8 cellular contexts compared by ENCODE assay signal in the genomic region with DNA sequence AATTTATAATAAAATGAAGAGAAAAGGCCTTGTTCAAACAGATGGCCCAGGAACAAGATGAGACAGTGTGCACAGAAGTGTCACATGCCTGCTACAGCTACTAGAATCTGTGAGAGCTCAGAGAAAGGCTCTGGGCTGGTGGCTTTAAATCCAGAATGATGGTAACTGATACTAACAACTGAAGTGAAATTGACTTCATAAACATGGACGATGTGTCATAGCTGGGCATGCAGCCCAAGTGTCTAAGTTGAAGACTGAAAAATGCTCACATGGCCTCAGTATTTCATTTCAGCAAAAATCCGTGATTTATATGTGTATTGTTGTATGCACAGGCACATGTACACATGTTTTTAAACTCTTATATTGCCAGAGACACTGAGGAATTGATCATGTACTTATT.
DNase-seq lines count a peak whose midpoint lies in the region; ATAC-seq and TF ChIP-seq lines count a peak whose summit lies in the region.

No MANE protein-coding gene starts in this region.

- CTCF ChIA-PET in OCI-LY7 (lab: Charles Lee; ENCODE audit: unreplicated experiment): no interaction called here

- H3K9me2 ChIP-seq in OCI-LY7 (ENCODE audit: insufficient read depth, low read length): no peaks in the 10 kb centered on the region

- POLR2A ChIA-PET in OCI-LY7 (lab: Charles Lee): no interaction called here

- peaks cover 7% of the 10 kb centered on the region for H3K4me1 ChIP-seq in OCI-LY7 (ENCODE audit: insufficient read depth, low read length, poor library complexity, severe bottlenecking)
- H3K4me1 ChIP-seq in fibroblast of lung (ENCODE audit: control insufficient read depth, extremely low read depth, insufficient read depth, low read length): peaks cover 6% of the 10 kb centered on the region
- peaks cover 53% of the 10 kb centered on the region for H3K4me1 ChIP-seq in psoas muscle
- H3K4me1 ChIP-seq in gastroesophageal sphincter: peaks cover 0 to 17% (median 2%) of the 10 kb centered on the region in 3 donors

- H3K9ac ChIP-seq in fibroblast of lung (ENCODE audit: insufficient read depth, low read length): no peak overlapping the region

- TF ChIP-seq EP300 in gastroesophageal sphincter (IDR thresholded peaks at IDR 0.05): no peak

- no peaks in the 10 kb centered on the region for H3K9me3 ChIP-seq in OCI-LY7 (ENCODE audit: low read length)
- no peaks in the 10 kb centered on the region for H3K9me3 ChIP-seq in fibroblast of lung (ENCODE audit: control insufficient read depth, insufficient read depth, low read depth, low read length)
- H3K9me3 ChIP-seq in psoas muscle: peaks cover 7% of the 10 kb centered on the region
- no peaks in the 10 kb centered on the region for H3K9me3 ChIP-seq in gastroesophageal sphincter

- ATAC-seq in psoas muscle (peak; percentile 66 to 84 (median 76)), GM18505 (IDR thresholded peaks at IDR 0.05; ENCODE audit: unreplicated experiment) (no peak), gastroesophageal sphincter (no peak)

- in situ Hi-C loops in G401 (cut with HindIII; ENCODE audit: low sequenced_read_pairs): no loop called here

- H3K79me2 ChIP-seq in OCI-LY7 (ENCODE audit: insufficient read depth, low read depth, low read length) (no peaks in the 10 kb centered on the region), fibroblast of lung (ENCODE audit: control insufficient read depth, insufficient read depth, low read length) (no peaks in the 10 kb centered on the region)

- 8 to 16% (median 12%) methylated on average over 2 of the region's 2 CpGs for WGBS in psoas muscle, 3 donors
- WGBS in gastroesophageal sphincter (ENCODE audit: low coverage in 1 of 2), 2 donors: 4 to 25% methylated on average over 2 of the region's 2 CpGs

- H3K4me3 ChIP-seq in OCI-LY7 (ENCODE audit: low read depth, low read length, poor library complexity, severe bottlenecking) (no peak overlapping the region), fibroblast of lung (replicated peaks in 1 of 4; ENCODE audit: control extremely low read depth in 1 of 4, insufficient read depth in 1 of 4, low read depth in 3 of 4, low read length in 4 of 4) (no peak overlapping the region), psoas muscle (no peak overlapping the region), gastroesophageal sphincter (no peak overlapping the region)

- H3K27me3 ChIP-seq in fibroblast of lung (ENCODE audit: control insufficient read depth, insufficient read depth, low read length) (no peaks in the 10 kb centered on the region), psoas muscle (ENCODE audit: insufficient read depth in 3 of 3, low read length in 2 of 3) (no peaks in the 10 kb centered on the region), gastroesophageal sphincter (peaks cover 5% of the 10 kb centered on the region)

- no TSS peak for BruUV-seq in OCI-LY7 (replicated peaks; lab: Mats Ljungman, UMichigan)

- DNase-seq in EL (peak; percentile 93), OCI-LY7 (ENCODE audit: low spot score) (no peak), fibroblast of lung (ENCODE audit: low read depth in 2 of 2) (peak; percentile 95 to 97), psoas muscle (peak; percentile 68 to 79), MV-4-11 (lab: John Stamatoyannopoulos, UW) (no peak), G401 (ENCODE audit: low spot score) (no peak)

- no peak for TF ChIP-seq POLR2A in GM18505 (IDR thresholded peaks at IDR 0.05; ENCODE audit: borderline replicate concordance, extremely low read depth, insufficient read depth, insufficient read length)
- TF ChIP-seq POLR2A in gastroesophageal sphincter (IDR thresholded peaks at IDR 0.05): no peak

- intact Hi-C loops in OCI-LY7 (cut with micrococcal nuclease; ENCODE audit: unreplicated experiment) (no loop called here), psoas muscle (cut with DNase I) (loop anchor here (1.0 to 10.0 kb wide), 5 partner anchors 50 to 363 kb away; no protein-coding TSS in a partner anchor)

- TF ChIP-seq CTCF in OCI-LY7 (conservative IDR thresholded peaks at IDR 0.05; ENCODE audit: low read length) (no peak), fibroblast of lung (conservative IDR thresholded peaks at IDR 0.05 in 1 of 2, IDR thresholded peaks at IDR 0.05 in 1 of 2; ENCODE audit: low read depth in 1 of 2, low read length in 2 of 2) (no peak), psoas muscle (IDR thresholded peaks at IDR 0.05) (no peak), gastroesophageal sphincter (IDR thresholded peaks at IDR 0.05) (no peak)

- H3K36me3 ChIP-seq in OCI-LY7 (ENCODE audit: insufficient read depth, low read length) (no peaks in the 10 kb centered on the region), fibroblast of lung (ENCODE audit: control insufficient read depth, insufficient read depth, low read length) (no peaks in the 10 kb centered on the region), psoas muscle (ENCODE audit: insufficient read depth in 1 of 2, low read depth in 1 of 2) (no peaks in the 10 kb centered on the region), gastroesophageal sphincter (no peaks in the 10 kb centered on the region)

- no peak overlapping the region for H3K4me2 ChIP-seq in OCI-LY7 (ENCODE audit: low read length)
- peak overlapping the region; percentile 30 for H3K4me2 ChIP-seq in fibroblast of lung (ENCODE audit: extremely low read depth, insufficient read depth, low read length)

- 0 out of 2 replicates have a peak overlapping the region, but pooled peaks have one; percentile 8 for H2AFZ ChIP-seq in OCI-LY7 (ENCODE audit: low read length)
- no peak overlapping the region for H2AFZ ChIP-seq in fibroblast of lung (ENCODE audit: low read length)

- H3K27ac ChIP-seq in OCI-LY7 (ENCODE audit: low read depth, low read length, poor library complexity, severe bottlenecking) (no peak overlapping the region), fibroblast of lung (ENCODE audit: insufficient read depth, low read length) (peak overlapping the region; percentile 81), psoas muscle (peak overlapping the region; percentile 97), gastroesophageal sphincter (peak overlapping the region in 1 of 4 donors; percentile 21)

- H4K20me1 ChIP-seq in OCI-LY7 (ENCODE audit: insufficient read depth, low read length): no peaks in the 10 kb centered on the region
- H4K20me1 ChIP-seq in fibroblast of lung (ENCODE audit: control insufficient read depth, extremely low read depth, insufficient read depth, low read length): no peaks in the 10 kb centered on the region

Comparison
In these comparisons a context has a peak if more than half of its experiments do, and no peak if none do; other contexts are left out.
1. DNase-seq: peak in EL (single experiment), fibroblast of lung (2 of 2) and psoas muscle (2 of 2); none in OCI-LY7 (single experiment), MV-4-11 (single experiment) and G401 (single experiment).
2. ATAC-seq: peak in psoas muscle (4 of 4); none in GM18505 (single experiment) and gastroesophageal sphincter (single experiment).